Comparison of ENCODE assay signal across 8 cellular contexts in the genomic region with DNA sequence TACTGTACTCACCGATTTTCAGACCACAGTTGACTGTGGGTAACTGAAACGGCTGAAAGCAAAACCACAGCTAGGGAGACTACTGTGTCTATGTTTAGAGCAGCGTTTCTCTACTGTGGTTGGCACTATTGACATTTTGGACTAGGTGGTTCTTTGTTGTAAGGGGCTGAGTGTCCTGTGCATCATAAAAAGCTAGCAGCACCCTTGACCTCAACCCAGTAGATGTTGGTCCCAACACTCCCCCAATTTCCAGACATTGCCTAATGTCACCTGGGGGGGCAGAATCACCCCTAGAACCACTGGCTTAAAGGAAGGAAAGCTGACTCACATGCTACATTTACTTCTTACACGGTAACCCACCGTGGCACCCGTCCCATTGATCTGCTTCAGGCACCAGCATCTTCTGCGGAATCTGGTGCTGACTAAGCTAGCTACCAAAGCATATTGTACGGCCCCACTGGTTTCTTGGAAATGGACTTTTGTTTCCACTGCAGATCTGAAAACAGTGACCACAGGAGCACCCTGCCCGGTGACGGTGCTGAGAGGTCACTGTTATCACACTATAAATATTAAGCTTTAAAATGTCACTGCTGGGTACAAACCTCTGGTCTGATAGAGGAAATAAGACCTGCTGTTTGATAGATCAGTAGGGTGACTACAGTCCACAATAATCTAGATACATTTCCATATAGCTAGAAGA.
DNase-seq lines count a peak whose midpoint lies in the region; ATAC-seq, FAIRE-seq and TF ChIP-seq lines count a peak whose summit lies in the region.

No MANE protein-coding gene starts in this region.

- H3K4ac ChIP-seq in neuronal stem cell (ENCODE audit: low read length), result no peak overlapping the region

- no peak overlapping the region for H2BK15ac ChIP-seq in neuronal stem cell (ENCODE audit: low read length)

- FAIRE-seq in GM12892 (lab: Jason Lieb, UNC), result no peak
- no peak for FAIRE-seq in H54 (lab: Jason Lieb, UNC)

- H2AFZ ChIP-seq in neuronal stem cell (ENCODE audit: low read length), result no peak overlapping the region

- WGBS in neuronal stem cell (ENCODE audit: extremely low coverage in 2 of 2, insufficient read length in 2 of 2, insufficient replicate concordance in 1 of 2), 2 donors, result no CpG with 5 or more reads among the region's 10 CpGs

- TF ChIP-seq POLR2A in GM12892 (IDR thresholded peaks at IDR 0.05; ENCODE audit: low read depth, low read length) (no peak), H54 (IDR thresholded peaks at IDR 0.05; ENCODE audit: low read depth, low read length) (no peak)

- no peak overlapping the region for H3K18ac ChIP-seq in neuronal stem cell (ENCODE audit: low read length)

- H4K8ac ChIP-seq in neuronal stem cell (ENCODE audit: low read depth, low read length), result no peak overlapping the region

- no peak overlapping the region for H3K14ac ChIP-seq in neuronal stem cell (ENCODE audit: low read length)

- no peak overlapping the region for H3K4me3 ChIP-seq in neuronal stem cell (ENCODE audit: low read length in 2 of 2)

- no peak overlapping the region for H3K4me2 ChIP-seq in neuronal stem cell (ENCODE audit: insufficient read depth, low read length, poor library complexity, severe bottlenecking)

- no peaks in the 10 kb centered on the region for H3K27me3 ChIP-seq in neuronal stem cell (ENCODE audit: control insufficient read depth in 3 of 3, insufficient read depth in 3 of 3, low read depth in 1 of 3, low read length in 3 of 3)

- intact Hi-C loops in posterior vena cava (cut with DNase I), result no loop called here

- H3K9me3 ChIP-seq in neuronal stem cell (replicated peaks in 1 of 2; ENCODE audit: control insufficient read depth in 2 of 2, insufficient read depth in 1 of 2, low read depth in 1 of 2, low read length in 2 of 2), result no peaks in the 10 kb centered on the region

- H2BK5ac ChIP-seq in neuronal stem cell (ENCODE audit: low read length), result no peak overlapping the region

- H3K79me1 ChIP-seq in neuronal stem cell (ENCODE audit: low read depth, low read length), result no peaks in the 10 kb centered on the region

- no peak overlapping the region for H2AK5ac ChIP-seq in neuronal stem cell (ENCODE audit: low read depth, low read length)

- no peak overlapping the region for H3K27ac ChIP-seq in neuronal stem cell (replicated peaks; ENCODE audit: low read length)

- H2BK12ac ChIP-seq in neuronal stem cell (ENCODE audit: low read length), result no peak overlapping the region

- H3K23ac ChIP-seq in neuronal stem cell (ENCODE audit: low read depth, low read length, poor library complexity), result no peak overlapping the region

- H4K91ac ChIP-seq in neuronal stem cell (ENCODE audit: low read depth, low read length, poor library complexity), result no peak overlapping the region

- no peak overlapping the region for H2BK120ac ChIP-seq in neuronal stem cell (ENCODE audit: low read depth, low read length)

- ATAC-seq in GM19468 (IDR thresholded peaks at IDR 0.05; ENCODE audit: extremely low read depth, unreplicated experiment) (peak; percentile 91), HG03457 (IDR thresholded peaks at IDR 0.05; ENCODE audit: unreplicated experiment) (peak; percentile 90)

- no peaks in the 10 kb centered on the region for H3K4me1 ChIP-seq in neuronal stem cell (ENCODE audit: control insufficient read depth in 2 of 2, insufficient read depth in 1 of 2, low read depth in 1 of 2, low read length in 2 of 2)

- H3K9ac ChIP-seq in neuronal stem cell (ENCODE audit: low read depth, low read length, poor library complexity), result no peak overlapping the region

- H3K36me3 ChIP-seq in neuronal stem cell (replicated peaks in 1 of 2; ENCODE audit: control insufficient read depth in 2 of 2, insufficient read depth in 2 of 2, low read length in 2 of 2), result no peaks in the 10 kb centered on the region

- peak; percentile 22 to 44 for DNase-seq in activated CD8-positive, alpha-beta memory T cell treated with anti-CD3 and anti-CD28 coated beads for 4 hours (ENCODE audit: low read depth in 2 of 2)
- DNase-seq in stimulated activated CD4-positive, alpha-beta T cell treated with anti-CD3 and anti-CD28 coated beads, Interleukin-1b, Interleukin-23, amount 100 ng/mL, for 48 hours, result peak; percentile 65
- DNase-seq in posterior vena cava (ENCODE audit: low spot score) (no peak), GM12892 (ENCODE audit: insufficient read length) (no peak), H54 (ENCODE audit: insufficient read length, low spot score) (no peak), neuronal stem cell (ENCODE audit: low spot score) (no peak)

Comparison
In these comparisons a context has a peak if more than half of its experiments do, and no peak if none do; other contexts are left out.
1. DNase-seq: peak in activated CD8-positive, alpha-beta memory T cell treated with anti-CD3 and anti-CD28 coated beads for 4 hours (2 of 2) and stimulated activated CD4-positive, alpha-beta T cell treated with anti-CD3 and anti-CD28 coated beads, Interleukin-1b, Interleukin-23, amount 100 ng/mL, for 48 hours (single experiment); none in posterior vena cava (single experiment), GM12892 (single experiment), H54 (single experiment) and neuronal stem cell (single experiment).